In genomic region chr20:8145246-8145639, GRCh38 we compare ENCODE assay signal across 22 cellular contexts. TPM values are rescaled to one million over a fixed set of nuclear protein-coding genes. Genes with fewer than 3 reads are reported as not detected.
DNase-seq lines count a peak whose midpoint lies in the region; ATAC-seq and TF ChIP-seq lines count a peak whose summit lies in the region.
"Had no signal": no experiment of that assay in that cellular context is flagged by ENCODE, and none has a peak within 500 bp of the region (broad histone marks: within the 10 kb centered on the region; RNA-seq: fewer than 3 reads in every experiment).

No MANE protein-coding gene starts in this region.

- TF ChIP-seq CTCF in IMR-90 (conservative IDR thresholded peaks at IDR 0.05; ENCODE audit: low read depth, low read length) (no peak), dorsolateral prefrontal cortex (IDR thresholded peaks at IDR 0.05 in 54 of 56, conservative IDR thresholded peaks at IDR 0.05 in 2 of 56; ENCODE audit: low read depth in 1 of 56, partially characterized antibody in 56 of 56) (no peak), natural killer cell (IDR thresholded peaks at IDR 0.05) (no peak), coronary artery (IDR thresholded peaks at IDR 0.05) (no peak)
- no peak for TF ChIP-seq CTCF in CD4-positive, alpha-beta T cell (IDR thresholded peaks at IDR 0.05)

- H2AFZ ChIP-seq in IMR-90 (replicated peaks; ENCODE audit: low read length, poor library complexity): no peak overlapping the region

- intact Hi-C loops in IMR-90 (cut with micrococcal nuclease): loop anchor here (5.0 kb wide), 1 partner anchor 77 kb away; no protein-coding TSS in a partner anchor
- intact Hi-C loops in dorsolateral prefrontal cortex (cut with DNase I): no loop called here
- intact Hi-C loops in natural killer cell (cut with micrococcal nuclease): no loop called here
- intact Hi-C loops in CD4-positive, alpha-beta T cell (cut with DNase I, micrococcal nuclease): no loop called here

- TF ChIP-seq POLR2A in IMR-90 (IDR thresholded peaks at IDR 0.05; ENCODE audit: low read depth, low read length): no peak

- no peak overlapping the region for H2BK20ac ChIP-seq in IMR-90 (ENCODE audit: low read depth, low read length)

- no TSS peak for BruUV-seq in IMR-90 (replicated peaks; lab: Mats Ljungman, UMichigan)

- CTCF ChIA-PET in IMR-90 (lab: Yijun Ruan, JAX): no interaction called here
- CTCF ChIA-PET in CD4-positive, alpha-beta T cell (lab: Charles Lee): no interaction called here

- no peak for DNase-seq in IMR-90
- DNase-seq in dorsolateral prefrontal cortex: no peak
- DNase-seq in natural killer cell: no peak
- DNase-seq in CD4-positive, alpha-beta T cell: no peak
- no peak for DNase-seq in activated naive CD4-positive, alpha-beta T cell treated with anti-CD3 and anti-CD28 coated beads, Interleukin-2, amount 50 U/mL, for 16 hours
- no peak for DNase-seq in HAP-1 (ENCODE audit: low spot score in 2 of 2)
- DNase-seq in coronary artery (ENCODE audit: low spot score): no peak
- DNase-seq: activated CD8-positive, alpha-beta memory T cell treated with anti-CD3 and anti-CD28 coated beads for 24 hours; activated naive CD4-positive, alpha-beta T cell treated with anti-CD3 and anti-CD28 coated beads for 36 hours; activated T-cell treated with anti-CD3 and anti-CD28 coated beads, Interleukin-2, amount 50 U/mL, for 4 hours; amygdala; NCI-H2171 treated with DMSO at 0.1 percent for 48 hours; NCI-H526; ovary; stimulated activated CD4-positive, alpha-beta T cell treated with anti-CD3 and anti-CD28 coated beads, Interleukin-12 subunit alpha, Interleukin-12 subunit beta, amount 100 ng/mL, for 4 hours; stimulated activated CD4-positive, alpha-beta T cell treated with anti-CD3 and anti-CD28 coated beads, Interleukin-4, amount 100 ng/mL, for 4 hours; stimulated activated naive CD4-positive, alpha-beta T cell treated with Interleukin-2 at 50 U/mL for 16 hours had no signal

- in situ Hi-C loops in IMR-90 (cut with MboI; ENCODE audit: low sequenced_read_pairs): no loop called here
- in situ Hi-C loops in HAP-1 (cut with MboI; ENCODE audit: low sequenced_read_pairs): loop anchor here (25.0 kb wide), 1 partner anchor 567 kb away; no protein-coding TSS in a partner anchor

- peak overlapping the region; percentile 10; the same call in 1 of the 3 replicates for H2BK15ac ChIP-seq in IMR-90 (ENCODE audit: low read depth, low read length)

- H3K27ac Mint-ChIP-seq in natural killer cell: peak overlapping the region; percentile 76 to 83
- no peak overlapping the region for H3K27ac Mint-ChIP-seq in CD4-positive, alpha-beta T cell
- H3K27ac Mint-ChIP-seq: activated naive CD4-positive, alpha-beta T cell treated with anti-CD3 and anti-CD28 coated beads for 36 hours; dendritic cell treated with granulocyte-macrophage colony-stimulating factor and Interleukin-4, amounts not matched to agents 40 ng/mL and 50 ng/mL, for 4 days; T-helper 1 cell treated with Interleukin-12 subunit alpha and Interleukin-12 subunit beta and Interleukin-4 antibody, amounts not matched to agents 30 μg/mL and 1 μg/mL, for 36 hours had no signal

- H4K20me1 ChIP-seq in BLaER1 treated with 17β-estradiol and CSF1 and Interleukin-3, amounts not matched to agents 10 nM and 100 nM: no peaks in the 10 kb centered on the region
- peaks cover 14% of the 10 kb centered on the region; the same call in 1 of the 2 replicates for H4K20me1 ChIP-seq in IMR-90 (ENCODE audit: insufficient read depth, low read length)

- no peak overlapping the region for H2BK120ac ChIP-seq in IMR-90 (ENCODE audit: low read depth, low read length)

- H3K4me1 ChIP-seq in BLaER1 treated with 17β-estradiol and CSF1 and Interleukin-3, amounts not matched to agents 10 nM and 100 nM: peaks cover 29 to 61% (median 41%) of the 10 kb centered on the region in 10 experiments
- H3K4me1 ChIP-seq in IMR-90 (ENCODE audit: control insufficient read depth, insufficient read depth, low read length) (peaks cover 5% of the 10 kb centered on the region; the same call in 1 of the 2 replicates), HAP-1 (peaks cover 4% of the 10 kb centered on the region)

- peaks cover 0 to 12% (median 0%) of the 10 kb centered on the region in 11 experiments; a peak in 1 of 22 replicates for H3K36me3 ChIP-seq in BLaER1 treated with 17β-estradiol and CSF1 and Interleukin-3, amounts not matched to agents 10 nM and 100 nM
- H3K36me3 ChIP-seq in IMR-90 (ENCODE audit: control insufficient read depth, insufficient read depth, low read length): no peaks in the 10 kb centered on the region
- no peaks in the 10 kb centered on the region for H3K36me3 ChIP-seq in HAP-1 (replicated peaks)
- H3K36me3 ChIP-seq: cardiac muscle cell, ovary had no signal

- no peak overlapping the region for H3K56ac ChIP-seq in IMR-90 (ENCODE audit: extremely low read depth, insufficient read depth, low read length)

- peaks cover 63 to 68% of the 10 kb centered on the region in 2 donors for H3K4me1 Mint-ChIP-seq in natural killer cell
- peaks cover 20% of the 10 kb centered on the region for H3K4me1 Mint-ChIP-seq in CD4-positive, alpha-beta T cell (ENCODE audit: low read depth)

- H3K79me1 ChIP-seq in IMR-90 (ENCODE audit: low read depth in 1 of 2, low read length in 2 of 2): peaks cover 10 to 32% of the 10 kb centered on the region in 2 experiments

- TF ChIP-seq RAD21 in IMR-90 (IDR thresholded peaks at IDR 0.05; ENCODE audit: low read length): no peak

- POLR2A ChIA-PET in IMR-90 (lab: Charles Lee; ENCODE audit: unreplicated experiment): no interaction called here
- POLR2A ChIA-PET in CD4-positive, alpha-beta T cell (lab: Charles Lee): no interaction called here

- no peak overlapping the region for H2AK9ac ChIP-seq in IMR-90 (replicated peaks; ENCODE audit: low read depth, low read length, poor library complexity)

- no peak overlapping the region for H4K5ac ChIP-seq in IMR-90 (ENCODE audit: low read depth, low read length)

- dilution Hi-C loops in IMR-90 (cut with HindIII; ENCODE audit: low sequenced_read_pairs, unreplicated experiment): no loop called here

- H3K4ac ChIP-seq in IMR-90 (ENCODE audit: low read depth, low read length): no peak overlapping the region

- peak overlapping the region; percentile 60; the same call in 1 of the 2 replicates for H3K14ac ChIP-seq in IMR-90 (replicated peaks; ENCODE audit: low read depth, low read length)

- no peak overlapping the region for H3K18ac ChIP-seq in IMR-90 (ENCODE audit: low read depth, low read length)

- peak overlapping the region; percentile 17; the same call in 1 of the 2 replicates for H2AK5ac ChIP-seq in IMR-90 (ENCODE audit: low read depth, low read length)

- H3K27ac ChIP-seq in BLaER1 treated with 17β-estradiol and CSF1 and Interleukin-3, amounts not matched to agents 10 nM and 100 nM: peak overlapping the region in 7 of 11 experiments; percentile 0 to 37 (median 20); a peak in 4 of 22 replicates
- H3K27ac ChIP-seq in IMR-90 (ENCODE audit: insufficient read depth, low read length) (no peak overlapping the region), dorsolateral prefrontal cortex (peak overlapping the region in 30 of 59 donors; percentile 0 to 64 (median 32)), coronary artery (no peak overlapping the region)
- no peak overlapping the region for H3K27ac ChIP-seq in CD4-positive, alpha-beta T cell (ENCODE audit: low read depth, low read length)
- H3K27ac ChIP-seq: cardiac muscle cell, ovary had no signal

- no peak overlapping the region for H4K8ac ChIP-seq in IMR-90 (ENCODE audit: low read depth in 2 of 2, low read length in 2 of 2)

- H3K9me3 ChIP-seq in BLaER1 treated with 17β-estradiol and CSF1 and Interleukin-3, amounts not matched to agents 10 nM and 100 nM (replicated peaks in 1 of 11): no peaks in the 10 kb centered on the region
- H3K9me3 ChIP-seq in IMR-90 (ENCODE audit: control insufficient read depth, insufficient read depth, low read length): no peaks in the 10 kb centered on the region
- H3K9me3 ChIP-seq in CD4-positive, alpha-beta T cell (ENCODE audit: control insufficient read depth, low read length): no peaks in the 10 kb centered on the region
- H3K9me3 ChIP-seq in HAP-1: no peaks in the 10 kb centered on the region; the same call in 1 of the 2 replicates
- H3K9me3 ChIP-seq: ovary had no signal

- H3K9me3 Mint-ChIP-seq in natural killer cell: no peaks in the 10 kb centered on the region
- H3K9me3 Mint-ChIP-seq in CD4-positive, alpha-beta T cell: no peaks in the 10 kb centered on the region
- H3K9me3 Mint-ChIP-seq: activated naive CD4-positive, alpha-beta T cell treated with anti-CD3 and anti-CD28 coated beads for 36 hours; activated T-cell treated with anti-CD3 and anti-CD28 coated beads, Interleukin-2, amount 50 U/mL, for 4 hours; dendritic cell treated with granulocyte-macrophage colony-stimulating factor and Interleukin-4, amounts not matched to agents 40 ng/mL and 50 ng/mL, for 4 days; T-helper 1 cell treated with Interleukin-12 subunit alpha and Interleukin-12 subunit beta and Interleukin-4 antibody, amounts not matched to agents 30 μg/mL and 1 μg/mL, for 36 hours had no signal

- H3K4me2 ChIP-seq in BLaER1 treated with 17β-estradiol and CSF1 and Interleukin-3, amounts not matched to agents 10 nM and 100 nM: peak overlapping the region; percentile 45 to 77 (median 70)
- H3K4me2 ChIP-seq in IMR-90 (ENCODE audit: low read depth, low read length): no peak overlapping the region

- H3K36me3 Mint-ChIP-seq in natural killer cell: no peaks in the 10 kb centered on the region
- H3K36me3 Mint-ChIP-seq in CD4-positive, alpha-beta T cell (ENCODE audit: low read depth): no peaks in the 10 kb centered on the region

- H3K4me3 ChIP-seq in BLaER1 treated with 17β-estradiol and CSF1 and Interleukin-3, amounts not matched to agents 10 nM and 100 nM: no peak overlapping the region
- no peak overlapping the region for H3K4me3 ChIP-seq in IMR-90 (ENCODE audit: insufficient read depth, low read depth, low read length)
- no peak overlapping the region for H3K4me3 ChIP-seq in dorsolateral prefrontal cortex
- H3K4me3 ChIP-seq in HAP-1: no peak overlapping the region
- no peak overlapping the region for H3K4me3 ChIP-seq in coronary artery
- H3K4me3 ChIP-seq: cardiac muscle cell, ovary had no signal

- no peak overlapping the region for H4K91ac ChIP-seq in IMR-90 (ENCODE audit: insufficient read depth, low read depth, low read length)

- WGBS in IMR-90 (ENCODE audit: extremely low coverage in 2 of 2, insufficient read length in 1 of 2), 2 experiments: no CpG with 5 or more reads among the region's 3 CpGs

- H3K9me1 ChIP-seq in IMR-90 (ENCODE audit: insufficient read depth, low read length): peaks cover 10% of the 10 kb centered on the region; the same call in 1 of the 2 replicates

- H3K23ac ChIP-seq in IMR-90 (ENCODE audit: low read depth, low read length): no peak overlapping the region

- ATAC-seq in IMR-90 (ENCODE audit: low read depth) (no peak), natural killer cell (peak; percentile 10 to 36 (median 36))
- no peak for ATAC-seq in CD4-positive, alpha-beta T cell (ENCODE audit: poor library complexity)

- no peaks in the 10 kb centered on the region for H3K27me3 ChIP-seq in BLaER1 treated with 17β-estradiol and CSF1 and Interleukin-3, amounts not matched to agents 10 nM and 100 nM
- H3K27me3 ChIP-seq in IMR-90 (ENCODE audit: control insufficient read depth, insufficient read depth, low read length) (no peaks in the 10 kb centered on the region; the same call in 1 of the 2 replicates), dorsolateral prefrontal cortex (no peaks in the 10 kb centered on the region), HAP-1 (ENCODE audit: low read depth) (no peaks in the 10 kb centered on the region)
- no peaks in the 10 kb centered on the region for H3K27me3 ChIP-seq in CD4-positive, alpha-beta T cell (ENCODE audit: control insufficient read depth, insufficient read depth, low read length)
- H3K27me3 ChIP-seq: cardiac muscle cell, ovary had no signal

- no peak overlapping the region for H2BK5ac ChIP-seq in IMR-90 (ENCODE audit: low read depth, low read length, poor library complexity, severe bottlenecking)

- H3K4me3 Mint-ChIP-seq in natural killer cell: peak overlapping the region; percentile 77
- H3K4me3 Mint-ChIP-seq in CD4-positive, alpha-beta T cell: no peak overlapping the region
- H3K4me3 Mint-ChIP-seq: activated naive CD4-positive, alpha-beta T cell treated with anti-CD3 and anti-CD28 coated beads for 36 hours; activated T-cell treated with anti-CD3 and anti-CD28 coated beads, Interleukin-2, amount 50 U/mL, for 4 hours; dendritic cell treated with granulocyte-macrophage colony-stimulating factor and Interleukin-4, amounts not matched to agents 40 ng/mL and 50 ng/mL, for 4 days; T-helper 1 cell treated with Interleukin-12 subunit alpha and Interleukin-12 subunit beta and Interleukin-4 antibody, amounts not matched to agents 30 μg/mL and 1 μg/mL, for 36 hours had no signal

- H3K9ac ChIP-seq in BLaER1 treated with 17β-estradiol and CSF1 and Interleukin-3, amounts not matched to agents 10 nM and 100 nM: no peak overlapping the region
- H3K9ac ChIP-seq in IMR-90 (ENCODE audit: low read depth, low read length): no peak overlapping the region

- no peaks in the 10 kb centered on the region for H3K27me3 Mint-ChIP-seq in natural killer cell (ENCODE audit: low read depth in 2 of 2)
- H3K27me3 Mint-ChIP-seq in CD4-positive, alpha-beta T cell: no peaks in the 10 kb centered on the region
- H3K27me3 Mint-ChIP-seq: dendritic cell treated with granulocyte-macrophage colony-stimulating factor and Interleukin-4, amounts not matched to agents 40 ng/mL and 50 ng/mL, for 4 days had no signal

RNA-seq across cellular contexts. Expression of gene PLCB1, which starts 13.2 kb away (rescaled TPM):
- 16.1 and 17.5 TPM in 2 replicates for total RNA-seq in IMR-90 (2012; rRNA removed)
- polyA plus RNA-seq in IMR-90 (2012; rRNA removed): 4.4 and 5.6 TPM in 2 replicates
- polyA plus RNA-seq in IMR-90 (2012; cell fraction: cytosol; rRNA removed): 2.1 and 2.3 TPM in 2 replicates
- 1.3 and 5.0 TPM in 2 replicates for polyA plus RNA-seq in IMR-90 (2012; cell fraction: nucleus; rRNA removed; ENCODE audit: low replicate concordance)
- total RNA-seq in dorsolateral prefrontal cortex: 100 to 1,000 TPM in 117 of 120 experiments, 10 to 100 TPM in 3; 68.3 to 259 (median 170) TPM
- total RNA-seq in natural killer cell: 10 to 100 TPM; 48.7 to 66.2 (median 57.7) TPM
- 1 to 10 TPM; 3.8 to 5.6 TPM for total RNA-seq in CD4-positive, alpha-beta T cell
- total RNA-seq: G401 had no signal

Comparison
In these comparisons a context has a peak if more than half of its experiments do, and no peak if none do; other contexts are left out.
1. H3K27ac ChIP-seq: peak in BLaER1 treated with 17β-estradiol and CSF1 and Interleukin-3, amounts not matched to agents 10 nM and 100 nM (7 of 11) and dorsolateral prefrontal cortex (30 of 59); none in IMR-90 (single experiment), CD4-positive, alpha-beta T cell (single experiment) and coronary artery (0 of 2).
2. ATAC-seq: peak in natural killer cell (3 of 3); none in IMR-90 (single experiment) and CD4-positive, alpha-beta T cell (single experiment).